ENCODE assay signal across 20 cellular contexts in genomic region chr5:95804765-95805539, GRCh38.
"Had no signal": no experiment of that assay in that cellular context is flagged by ENCODE, and none has a peak within 500 bp of the region (broad histone marks: within the 10 kb centered on the region; RNA-seq: fewer than 3 reads in every experiment).

No MANE protein-coding gene starts in this region.

- H3K9me3 ChIP-seq: gastrocnemius medialis, stomach, thyroid gland, vagina had no signal

- H3K27ac ChIP-seq: dorsolateral prefrontal cortex, neural progenitor cell, parathyroid adenoma, stomach, thyroid gland, vagina had no signal

- H3K9ac ChIP-seq: neural progenitor cell, parathyroid adenoma had no signal

- H3K27me3 ChIP-seq: dorsolateral prefrontal cortex, gastrocnemius medialis, neural progenitor cell, stomach, thyroid gland, vagina had no signal

- H3K9me3 Mint-ChIP-seq: stimulated activated effector memory CD8-positive, alpha-beta T cell treated with anti-CD3 and anti-CD28 coated beads, Interleukin-12 subunit alpha, Interleukin-12 subunit beta, amount 100 ng/mL, for 72 hours had no signal

- H3K27ac Mint-ChIP-seq: neural progenitor cell; progenitor cell of endocrine pancreas; stimulated activated effector memory CD8-positive, alpha-beta T cell treated with anti-CD3 and anti-CD28 coated beads, Interleukin-12 subunit alpha, Interleukin-12 subunit beta, amount 100 ng/mL, for 72 hours had no signal

- H3K4me3 ChIP-seq: dorsolateral prefrontal cortex, gastrocnemius medialis, neural progenitor cell, stomach, thyroid gland, vagina had no signal

- ATAC-seq: gastrocnemius medialis; naive thymus-derived CD4-positive, alpha-beta T cell; sciatic nerve; stimulated activated effector memory CD8-positive, alpha-beta T cell treated with anti-CD3 and anti-CD28 coated beads, Interleukin-12 subunit alpha, Interleukin-12 subunit beta, amount 100 ng/mL, for 72 hours had no signal

- H3K27me3 Mint-ChIP-seq: naive thymus-derived CD4-positive, alpha-beta T cell; progenitor cell of endocrine pancreas had no signal

- H3K36me3 ChIP-seq: gastrocnemius medialis, neural progenitor cell, thyroid gland, vagina had no signal

- H3K36me3 Mint-ChIP-seq: stimulated activated effector memory CD8-positive, alpha-beta T cell treated with anti-CD3 and anti-CD28 coated beads, Interleukin-12 subunit alpha, Interleukin-12 subunit beta, amount 100 ng/mL, for 72 hours had no signal

- H2AFZ ChIP-seq: neural progenitor cell, parathyroid adenoma had no signal

- DNase-seq: dorsolateral prefrontal cortex; effector CD8-positive, alpha-beta T cell; erythroblast; gastrocnemius medialis; head of caudate nucleus; mesendoderm; midbrain; naive thymus-derived CD4-positive, alpha-beta T cell; stimulated activated CD4-positive, alpha-beta T cell treated with anti-CD3 and anti-CD28 coated beads, Interleukin-2, amount 100 ng/mL, for 24 hours; stimulated activated CD4-positive, alpha-beta T cell treated with anti-CD3 and anti-CD28 coated beads, Interleukin-4, amount 100 ng/mL, for 24 hours; stimulated activated naive CD4-positive, alpha-beta T cell treated with Interleukin-2 at 50 U/mL for 16 hours; stomach; thyroid gland had no signal

- H3K4me2 ChIP-seq: neural progenitor cell had no signal

- H3K4me3 Mint-ChIP-seq: nephron; neural progenitor cell; stimulated activated effector memory CD8-positive, alpha-beta T cell treated with anti-CD3 and anti-CD28 coated beads, Interleukin-12 subunit alpha, Interleukin-12 subunit beta, amount 100 ng/mL, for 72 hours had no signal
